9 cellular contexts compared by ENCODE assay signal in the genomic region with DNA sequence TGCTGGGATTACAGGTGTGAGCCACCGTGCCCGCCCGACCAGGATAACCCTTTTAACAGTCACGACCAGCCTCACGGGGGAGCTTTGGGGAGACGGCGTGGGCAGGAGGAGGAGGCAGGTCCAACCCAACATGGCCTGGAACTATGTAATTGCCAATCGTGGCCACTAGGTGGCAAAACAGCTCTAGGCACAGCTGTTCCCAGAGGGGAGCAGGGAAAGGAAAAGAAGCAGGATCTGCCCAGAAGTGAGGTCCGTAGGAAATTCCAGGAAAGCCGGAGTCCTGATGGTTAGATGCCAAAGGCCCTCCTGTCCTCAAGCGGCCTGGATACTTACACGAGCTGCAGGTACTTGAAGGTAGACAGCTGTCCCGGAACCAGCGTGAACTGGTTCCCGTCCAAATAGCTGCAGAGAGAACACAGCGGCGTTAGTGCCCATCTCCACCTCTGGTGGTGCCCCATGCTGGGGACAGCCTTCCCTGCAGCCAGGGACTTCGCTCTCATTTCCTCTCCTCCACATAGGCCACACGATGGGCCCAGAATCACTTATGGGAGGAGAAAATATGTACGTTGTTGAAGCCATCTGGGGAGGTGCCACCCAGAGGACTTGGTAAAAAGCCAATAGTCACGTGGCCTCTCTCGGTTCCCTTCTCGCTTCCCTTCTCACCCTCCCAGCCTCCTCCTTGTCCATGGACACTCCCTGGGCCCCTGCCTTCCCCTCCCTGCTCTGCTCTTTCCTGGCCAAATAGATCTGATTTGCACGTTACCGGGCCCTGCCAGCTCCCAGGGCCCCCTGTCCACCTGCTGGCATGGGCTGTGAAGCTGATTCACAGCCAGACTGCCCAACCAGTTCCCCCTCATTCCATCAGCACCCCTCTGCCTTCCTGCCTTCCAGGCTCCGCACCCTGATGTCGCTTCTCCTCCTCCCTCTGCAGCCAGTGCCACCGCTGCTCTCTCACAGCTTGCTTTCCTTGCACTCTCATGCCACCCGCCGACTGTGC.
DNase-seq lines count a peak whose midpoint lies in the region; ATAC-seq and TF ChIP-seq lines count a peak whose summit lies in the region.
"Had no signal": no experiment of that assay in that cellular context is flagged by ENCODE, and none has a peak within 500 bp of the region (broad histone marks: within the 10 kb centered on the region; RNA-seq: fewer than 3 reads in every experiment).

No MANE protein-coding gene starts in this region.

- ATAC-seq in GM21723 (IDR thresholded peaks at IDR 0.05; ENCODE audit: unreplicated experiment): peak; percentile 77

- H3K36me3 ChIP-seq in MM.1S (replicated peaks; ENCODE audit: insufficient read depth, low read length): no peaks in the 10 kb centered on the region
- H3K36me3 ChIP-seq in SJCRH30: no peaks in the 10 kb centered on the region
- no peaks in the 10 kb centered on the region for H3K36me3 ChIP-seq in parathyroid adenoma (ENCODE audit: control insufficient read depth, insufficient read depth, low read length)
- H3K36me3 ChIP-seq in thyroid gland: no peaks in the 10 kb centered on the region

- peaks cover 12% of the 10 kb centered on the region; the same call in 1 of the 2 replicates for H3K27me3 ChIP-seq in MM.1S (replicated peaks; ENCODE audit: insufficient read depth, low read length)
- H3K27me3 ChIP-seq in SJCRH30: no peaks in the 10 kb centered on the region
- H3K27me3 ChIP-seq in parathyroid adenoma (ENCODE audit: control insufficient read depth, insufficient read depth, low read length): no peaks in the 10 kb centered on the region
- no peaks in the 10 kb centered on the region for H3K27me3 ChIP-seq in thyroid gland

- H3K9me3 ChIP-seq in MM.1S (replicated peaks; ENCODE audit: insufficient read depth, low read length) (no peaks in the 10 kb centered on the region), SJCRH30 (replicated peaks) (no peaks in the 10 kb centered on the region), parathyroid adenoma (ENCODE audit: control insufficient read depth, low read length) (no peaks in the 10 kb centered on the region), thyroid gland (no peaks in the 10 kb centered on the region)

- H3K4me3 ChIP-seq in MM.1S (ENCODE audit: low read length): peak overlapping the region; percentile 55
- peak overlapping the region; percentile 51 for H3K4me3 ChIP-seq in SJCRH30
- peak overlapping the region; percentile 32 for H3K4me3 ChIP-seq in parathyroid adenoma (ENCODE audit: low read depth, low read length)
- peak overlapping the region in 1 of 3 donors; percentile 4 for H3K4me3 ChIP-seq in thyroid gland (replicated peaks in 1 of 3)

- H3K79me2 ChIP-seq in MM.1S (ENCODE audit: low read length) (no peaks in the 10 kb centered on the region), parathyroid adenoma (no peaks in the 10 kb centered on the region)

- H3F3A ChIP-seq in MM.1S (ENCODE audit: insufficient read depth, low read length): no peaks in the 10 kb centered on the region

- intact Hi-C loops in activated naive CD4-positive, alpha-beta T cell treated with anti-CD3 and anti-CD28 coated beads for 36 hours (cut with micrococcal nuclease): loop anchor here (1.0 to 10.0 kb wide), 4 partner anchors 35 to 663 kb away; no protein-coding TSS in a partner anchor
- intact Hi-C loops in head of caudate nucleus (cut with DNase I) (no loop called here), thyroid gland (cut with DNase I) (no loop called here)

- H3K27me3 Mint-ChIP-seq in activated naive CD4-positive, alpha-beta T cell treated with anti-CD3 and anti-CD28 coated beads for 36 hours (ENCODE audit: low read depth): no peaks in the 10 kb centered on the region

- H3K9me2 ChIP-seq in MM.1S (replicated peaks; ENCODE audit: insufficient read depth, low read length): no peaks in the 10 kb centered on the region

- no peaks in the 10 kb centered on the region for H3K36me3 Mint-ChIP-seq in activated naive CD4-positive, alpha-beta T cell treated with anti-CD3 and anti-CD28 coated beads for 36 hours (ENCODE audit: low read depth)

- H3K4me2 ChIP-seq in MM.1S (ENCODE audit: low read depth, low read length) (peak overlapping the region; percentile 68), parathyroid adenoma (ENCODE audit: low read length) (peak overlapping the region; percentile 63)

- in situ Hi-C loops in Caki2 (cut with HindIII; ENCODE audit: low pct_unique_long_range_greater_than_20kb, low sequenced_read_pairs): no loop called here

- no peak for TF ChIP-seq POLR2A in thyroid gland (IDR thresholded peaks at IDR 0.05)

- no peak overlapping the region for H3K27ac Mint-ChIP-seq in activated naive CD4-positive, alpha-beta T cell treated with anti-CD3 and anti-CD28 coated beads for 36 hours

- H3K4me1 ChIP-seq in MM.1S (ENCODE audit: low read length) (no peaks in the 10 kb centered on the region), SJCRH30 (no peaks in the 10 kb centered on the region), parathyroid adenoma (no peaks in the 10 kb centered on the region), thyroid gland (peaks cover 8 to 9% of the 10 kb centered on the region in 2 donors)

- H3K9ac ChIP-seq in MM.1S (ENCODE audit: low read length) (no peak overlapping the region; the same call in 1 of the 2 replicates), parathyroid adenoma (no peak overlapping the region)

- peak overlapping the region; percentile 48 for H3K4me3 Mint-ChIP-seq in activated naive CD4-positive, alpha-beta T cell treated with anti-CD3 and anti-CD28 coated beads for 36 hours

- H2AFZ ChIP-seq in MM.1S (ENCODE audit: low read length): peak overlapping the region; percentile 73
- H2AFZ ChIP-seq in parathyroid adenoma: peak overlapping the region; percentile 86

- WGBS in thyroid gland, 2 donors: 14 to 15% methylated on average over 22 to 29 of the region's 30 CpGs

- peaks cover 10% of the 10 kb centered on the region for H3K4me1 Mint-ChIP-seq in activated naive CD4-positive, alpha-beta T cell treated with anti-CD3 and anti-CD28 coated beads for 36 hours (ENCODE audit: low read depth)

- peak; percentile 84 for TF ChIP-seq CTCF in MM.1S (IDR thresholded peaks at IDR 0.05; ENCODE audit: low read length)
- TF ChIP-seq CTCF in parathyroid adenoma (IDR thresholded peaks at IDR 0.05): peak; percentile 86
- TF ChIP-seq CTCF in thyroid gland (IDR thresholded peaks at IDR 0.05): peak; percentile 65 to 81 (median 74)

- no peaks in the 10 kb centered on the region for H3K9me3 Mint-ChIP-seq in activated naive CD4-positive, alpha-beta T cell treated with anti-CD3 and anti-CD28 coated beads for 36 hours

- no peaks in the 10 kb centered on the region for H4K20me1 ChIP-seq in MM.1S (ENCODE audit: insufficient read depth, low read length)

- DNase-seq in Caki2 (ENCODE audit: low read depth): peak; percentile 62
- DNase-seq in MM.1S: peak; percentile 70
- peak; percentile 75 to 89 for DNase-seq in SJCRH30
- peak; percentile 86 for DNase-seq in activated naive CD4-positive, alpha-beta T cell treated with anti-CD3 and anti-CD28 coated beads for 36 hours
- DNase-seq in head of caudate nucleus: peak; percentile 61 to 93 (median 84)
- DNase-seq in thyroid gland: peak; percentile 76 to 77

- no peak overlapping the region for H3K27ac ChIP-seq in MM.1S (ENCODE audit: low read length)
- no peak overlapping the region for H3K27ac ChIP-seq in SJCRH30
- no peak overlapping the region for H3K27ac ChIP-seq in parathyroid adenoma
- no peak overlapping the region for H3K27ac ChIP-seq in thyroid gland
- H3K27ac ChIP-seq: epithelial cell of prostate had no signal

- CTCF ChIA-PET in activated naive CD4-positive, alpha-beta T cell treated with anti-CD3 and anti-CD28 coated beads for 36 hours (lab: Charles Lee): interaction anchor here (0.6 to 4.6 kb wide), 52 partner anchors 8 to 1590 kb away, joined by 3 to 63 read pairs (median 4); partner anchors contain the start of gene LCOR
